ENCODE assay signal across 28 cellular contexts in the genomic region with DNA sequence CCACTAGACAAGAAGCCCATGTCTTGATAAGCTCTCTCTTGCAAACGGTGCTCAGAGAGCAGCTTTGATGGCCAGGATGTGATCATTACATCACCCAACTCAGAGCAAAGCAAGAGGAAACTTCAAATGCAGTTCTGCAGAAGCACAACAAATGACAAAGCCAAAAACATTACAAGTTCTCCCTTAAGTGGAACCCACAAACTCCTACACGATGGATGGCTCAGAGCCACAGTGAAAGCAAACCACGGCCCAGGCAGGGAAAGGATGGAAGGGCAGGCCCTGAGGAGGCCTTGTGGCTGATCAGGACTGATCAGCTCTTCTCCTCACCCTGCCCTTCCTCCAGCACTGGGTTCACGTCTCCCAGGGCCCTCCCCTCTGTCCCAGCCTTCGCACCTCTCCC.
DNase-seq lines count a peak whose midpoint lies in the region; ATAC-seq lines count a peak whose summit lies in the region.
"Had no signal": no experiment of that assay in that cellular context is flagged by ENCODE, and none has a peak within 500 bp of the region (broad histone marks: within the 10 kb centered on the region; RNA-seq: fewer than 3 reads in every experiment).

No MANE protein-coding gene starts in this region.

- peak overlapping the region; percentile 1 to 67 (median 46); a peak in 15 of 22 replicates for H3K4me2 ChIP-seq in BLaER1 treated with 17β-estradiol and CSF1 and Interleukin-3, amounts not matched to agents 10 nM and 100 nM
- H3K4me2 ChIP-seq: smooth muscle cell had no signal

- H3K27me3 ChIP-seq in BLaER1 treated with 17β-estradiol and CSF1 and Interleukin-3, amounts not matched to agents 10 nM and 100 nM: no peaks in the 10 kb centered on the region
- H3K27me3 ChIP-seq: breast epithelium, heart right ventricle had no signal

- no peak overlapping the region for H3K27ac Mint-ChIP-seq in activated CD8-positive, alpha-beta memory T cell treated with anti-CD3 and anti-CD28 coated beads, Interleukin-2, amount 10 ng/mL, durations not matched to agents 7 days and 5 days
- H3K27ac Mint-ChIP-seq: H9, T-helper 17 cell, type B pancreatic cell had no signal

- H3K9ac ChIP-seq in BLaER1 treated with 17β-estradiol and CSF1 and Interleukin-3, amounts not matched to agents 10 nM and 100 nM: no peak overlapping the region

- H3K27me3 Mint-ChIP-seq in activated CD8-positive, alpha-beta memory T cell treated with anti-CD3 and anti-CD28 coated beads, Interleukin-2, amount 10 ng/mL, durations not matched to agents 7 days and 5 days: no peaks in the 10 kb centered on the region
- H3K27me3 Mint-ChIP-seq: T-helper 17 cell had no signal

- H3K36me3 ChIP-seq in BLaER1 treated with 17β-estradiol and CSF1 and Interleukin-3, amounts not matched to agents 10 nM and 100 nM: no peaks in the 10 kb centered on the region
- H3K36me3 ChIP-seq: breast epithelium, heart right ventricle had no signal

- H4K20me1 ChIP-seq in BLaER1 treated with 17β-estradiol and CSF1 and Interleukin-3, amounts not matched to agents 10 nM and 100 nM: 0 out of 22 replicates have a peak, but pooled peaks cover 0 to 3% (median 0%) of the 10 kb centered on the region in 11 experiments

- H3K4me1 Mint-ChIP-seq in activated CD8-positive, alpha-beta memory T cell treated with anti-CD3 and anti-CD28 coated beads, Interleukin-2, amount 10 ng/mL, durations not matched to agents 7 days and 5 days: no peaks in the 10 kb centered on the region
- H3K4me1 Mint-ChIP-seq: T-helper 17 cell had no signal

- H3K27ac ChIP-seq in BLaER1 treated with 17β-estradiol and CSF1 and Interleukin-3, amounts not matched to agents 10 nM and 100 nM: peak overlapping the region in 1 of 11 experiments; percentile 19; a peak in 1 of 22 replicates
- H3K27ac ChIP-seq: breast epithelium, C4-2B, heart right ventricle, RWPE1 had no signal

- peaks cover 2% of the 10 kb centered on the region for H3K9me3 Mint-ChIP-seq in activated CD8-positive, alpha-beta memory T cell treated with anti-CD3 and anti-CD28 coated beads, Interleukin-2, amount 10 ng/mL, durations not matched to agents 7 days and 5 days (ENCODE audit: low read depth)
- H3K9me3 Mint-ChIP-seq: type B pancreatic cell had no signal

- H3K9me3 ChIP-seq in BLaER1 treated with 17β-estradiol and CSF1 and Interleukin-3, amounts not matched to agents 10 nM and 100 nM (replicated peaks in 1 of 11): peaks cover 0 to 9% (median 0%) of the 10 kb centered on the region in 11 experiments; a peak in 1 of 22 replicates
- H3K9me3 ChIP-seq: breast epithelium, Caco-2 had no signal

- no peaks in the 10 kb centered on the region for H3K36me3 Mint-ChIP-seq in activated CD8-positive, alpha-beta memory T cell treated with anti-CD3 and anti-CD28 coated beads, Interleukin-2, amount 10 ng/mL, durations not matched to agents 7 days and 5 days
- H3K36me3 Mint-ChIP-seq: type B pancreatic cell had no signal

- no peak overlapping the region for H3K4me3 Mint-ChIP-seq in activated CD8-positive, alpha-beta memory T cell treated with anti-CD3 and anti-CD28 coated beads, Interleukin-2, amount 10 ng/mL, durations not matched to agents 7 days and 5 days
- H3K4me3 Mint-ChIP-seq: H9, T-helper 17 cell, type B pancreatic cell had no signal

- DNase-seq in activated T-cell treated with anti-CD3 and anti-CD28 coated beads for 48 hours (ENCODE audit: low read depth) (peak; percentile 9), activated T-cell treated with anti-CD3 and anti-CD28 coated beads for 4 hours (no peak), Kasumi-1 (lab: John Stamatoyannopoulos, UW) (peak; percentile 44 to 46), mesenteric fat pad (ENCODE audit: low spot score) (peak; percentile 64), C1 segment of cervical spinal cord (lab: John Stamatoyannopoulos, UW) (no peak), SIG-M5 (lab: John Stamatoyannopoulos, UW) (no peak)
- no peak for DNase-seq in activated CD8-positive, alpha-beta memory T cell treated with anti-CD3 and anti-CD28 coated beads, Interleukin-2, amount 10 ng/mL, durations not matched to agents 7 days and 5 days
- DNase-seq: activated CD4-positive, alpha-beta T cell treated with anti-CD3 and anti-CD28 coated beads, Interleukin-2, amount 50 U/mL, for 1 hour; activated naive CD4-positive, alpha-beta T cell; Caco-2; DMS53; foreskin melanocyte; H9; heart right ventricle; KBM-7; NCI-H1092 treated with DMSO at 0.1 percent for 48 hours; NCI-H1694 treated with DMSO at 0.1 percent for 48 hours; OCI-M1; right cardiac atrium; stimulated activated CD4-positive, alpha-beta T cell treated with anti-CD3 and anti-CD28 coated beads, Interleukin-4, amount 100 ng/mL, for 4 hours; substantia nigra; T-helper 17 cell had no signal

- CTCF ChIA-PET in activated CD8-positive, alpha-beta memory T cell treated with anti-CD3 and anti-CD28 coated beads, Interleukin-2, amount 10 ng/mL, durations not matched to agents 7 days and 5 days (lab: Charles Lee): no interaction called here

- H3K4me1 ChIP-seq in BLaER1 treated with 17β-estradiol and CSF1 and Interleukin-3, amounts not matched to agents 10 nM and 100 nM: peaks cover 0 to 21% (median 12%) of the 10 kb centered on the region in 10 experiments; a peak in 17 of 20 replicates
- H3K4me1 ChIP-seq: breast epithelium, Caco-2, heart right ventricle had no signal

- ATAC-seq in activated CD8-positive, alpha-beta memory T cell treated with anti-CD3 and anti-CD28 coated beads, Interleukin-2, amount 10 ng/mL, durations not matched to agents 7 days and 5 days: no peak
- ATAC-seq: right cardiac atrium, T-helper 17 cell had no signal

- no peak overlapping the region for H3K4me3 ChIP-seq in BLaER1 treated with 17β-estradiol and CSF1 and Interleukin-3, amounts not matched to agents 10 nM and 100 nM
- H3K4me3 ChIP-seq: breast epithelium, heart right ventricle, smooth muscle cell had no signal

Comparison
In these comparisons a context has a peak if more than half of its experiments do, and no peak if none do; other contexts are left out.
1. DNase-seq: peak in activated T-cell treated with anti-CD3 and anti-CD28 coated beads for 48 hours (single experiment), Kasumi-1 (2 of 2) and mesenteric fat pad (single experiment); none in activated T-cell treated with anti-CD3 and anti-CD28 coated beads for 4 hours (single experiment), C1 segment of cervical spinal cord (0 of 14), activated CD8-positive, alpha-beta memory T cell treated with anti-CD3 and anti-CD28 coated beads, Interleukin-2, amount 10 ng/mL, durations not matched to agents 7 days and 5 days (single experiment) and SIG-M5 (single experiment).